In the genomic region with DNA sequence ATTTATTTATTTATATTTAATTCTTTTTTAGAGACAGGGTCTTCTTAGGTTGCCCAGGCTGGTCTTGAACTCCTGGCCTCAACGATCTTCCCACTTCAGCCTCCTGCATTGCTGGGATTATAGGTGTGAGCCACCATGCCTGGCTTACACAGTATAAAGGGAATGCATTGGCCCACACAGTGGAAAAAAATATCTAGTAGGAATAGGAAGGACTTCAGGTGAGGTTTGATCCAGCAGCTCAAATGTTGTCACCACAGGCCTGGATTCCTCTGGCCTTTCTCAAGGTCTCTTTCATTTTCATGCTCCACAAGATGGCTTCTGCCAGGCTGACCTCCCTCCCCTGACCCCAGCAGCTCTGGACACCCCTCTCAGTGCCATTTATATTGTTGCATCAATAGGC, we compare ENCODE assay signal across 19 cellular contexts. TPM values are rescaled to one million over a fixed set of nuclear protein-coding genes. Genes with fewer than 3 reads are reported as not detected.
DNase-seq lines count a peak whose midpoint lies in the region; ATAC-seq, FAIRE-seq and TF ChIP-seq lines count a peak whose summit lies in the region.
"Had no signal": no experiment of that assay in that cellular context is flagged by ENCODE, and none has a peak within 500 bp of the region (broad histone marks: within the 10 kb centered on the region; RNA-seq: fewer than 3 reads in every experiment).

No MANE protein-coding gene starts in this region.

- TF ChIP-seq POLR2A in K562 (conservative IDR thresholded peaks at IDR 0.05) (no peak), vagina (IDR thresholded peaks at IDR 0.05) (no peak)

- peaks cover 77% of the 10 kb centered on the region for H3K4me1 Mint-ChIP-seq in activated naive CD4-positive, alpha-beta T cell treated with anti-CD3 and anti-CD28 coated beads, Interleukin-2, amount 10 ng/mL, durations not matched to agents 7 days and 5 days
- H3K4me1 Mint-ChIP-seq in Caco-2 (ENCODE audit: low read depth, unreplicated experiment): no peaks in the 10 kb centered on the region
- H3K4me1 Mint-ChIP-seq in naive thymus-derived CD8-positive, alpha-beta T cell: peaks cover 17 to 54% (median 39%) of the 10 kb centered on the region in 4 donors

- no peaks in the 10 kb centered on the region for H3K4me1 ChIP-seq in Caco-2
- peaks cover 0 to 28% of the 10 kb centered on the region in 2 experiments; a peak in 3 of 5 replicates for H3K4me1 ChIP-seq in K562 (replicated peaks in 1 of 2; ENCODE audit: control insufficient read depth in 2 of 2, insufficient read depth in 2 of 2, low read length in 2 of 2)
- H3K4me1 ChIP-seq in vagina: peaks cover 22% of the 10 kb centered on the region
- H3K4me1 ChIP-seq in mesendoderm (ENCODE audit: control insufficient read depth, low read depth, low read length): no peaks in the 10 kb centered on the region

- no peaks in the 10 kb centered on the region for H3K9me1 ChIP-seq in K562 (ENCODE audit: control insufficient read depth, insufficient read depth, low read length)

- H2BK15ac ChIP-seq in mesendoderm (replicated peaks; ENCODE audit: low read depth): no peak overlapping the region

- H4K5ac ChIP-seq in mesendoderm (ENCODE audit: low read length): no peak overlapping the region

- 50% methylated on average over 1 of the region's 1 CpG for WGBS in K562 (ENCODE audit: insufficient coverage, low coverage, missing lambda C conversion rate)
- no CpG with 5 or more reads among the region's 1 CpG for WGBS in mesendoderm (ENCODE audit: extremely low coverage, insufficient coverage, low lambda C conversion rate)

- no peak overlapping the region for H2BK5ac ChIP-seq in mesendoderm (ENCODE audit: low read length)

- no peaks in the 10 kb centered on the region for H3K79me1 ChIP-seq in mesendoderm (ENCODE audit: low read length)

- H3K9ac ChIP-seq in K562 (ENCODE audit: insufficient read depth in 1 of 2, low read depth in 2 of 2, low read length in 2 of 2): no peak overlapping the region
- no peak overlapping the region for H3K9ac ChIP-seq in mesendoderm (ENCODE audit: low read length)

- H4K8ac ChIP-seq in mesendoderm (ENCODE audit: low read depth, low read length): no peak overlapping the region

- no peak overlapping the region for H2AK5ac ChIP-seq in mesendoderm (ENCODE audit: low read length)

- H3K9me3 Mint-ChIP-seq in activated naive CD4-positive, alpha-beta T cell treated with anti-CD3 and anti-CD28 coated beads, Interleukin-2, amount 10 ng/mL, durations not matched to agents 7 days and 5 days: no peaks in the 10 kb centered on the region
- no peaks in the 10 kb centered on the region for H3K9me3 Mint-ChIP-seq in Caco-2 (ENCODE audit: unreplicated experiment)
- no peaks in the 10 kb centered on the region for H3K9me3 Mint-ChIP-seq in naive thymus-derived CD8-positive, alpha-beta T cell
- H3K9me3 Mint-ChIP-seq: activated T-helper 17 cell treated with anti-CD3 and anti-CD28 coated beads, Interleukin-2, amount 50 U/mL, for 72 hours; mesothelial cell of epicardium; neural crest cell had no signal

- FAIRE-seq in K562 (lab: Jason Lieb, UNC): no peak

- no peak overlapping the region for H3K4ac ChIP-seq in mesendoderm (ENCODE audit: low read depth, low read length)

- peak overlapping the region; percentile 87 for H3K27ac Mint-ChIP-seq in activated naive CD4-positive, alpha-beta T cell treated with anti-CD3 and anti-CD28 coated beads, Interleukin-2, amount 10 ng/mL, durations not matched to agents 7 days and 5 days
- H3K27ac Mint-ChIP-seq in Caco-2 (ENCODE audit: unreplicated experiment): peak overlapping the region; percentile 34
- peak overlapping the region; percentile 87 to 100 (median 98) for H3K27ac Mint-ChIP-seq in naive thymus-derived CD8-positive, alpha-beta T cell

- in situ Hi-C loops in K562 (cut with MboI): no loop called here

- TF ChIP-seq CTCF in Caco-2 (IDR thresholded peaks at IDR 0.05; ENCODE audit: insufficient read depth in 1 of 2, low read depth in 1 of 2, low read length in 1 of 2, severe bottlenecking in 1 of 2, unreplicated experiment in 1 of 2) (no peak), K562 (IDR thresholded peaks at IDR 0.05 in 2 of 3, conservative IDR thresholded peaks at IDR 0.05 in 1 of 3; ENCODE audit: insufficient read depth in 2 of 3, low read depth in 1 of 3, low read length in 3 of 3) (no peak), vagina (IDR thresholded peaks at IDR 0.05) (no peak)

- intact Hi-C loops in Caco-2 (cut with micrococcal nuclease; ENCODE audit: unreplicated experiment) (no loop called here), K562 (cut with micrococcal nuclease) (no loop called here), vagina (cut with DNase I) (no loop called here)

- no peaks in the 10 kb centered on the region for H3K27me3 Mint-ChIP-seq in activated naive CD4-positive, alpha-beta T cell treated with anti-CD3 and anti-CD28 coated beads, Interleukin-2, amount 10 ng/mL, durations not matched to agents 7 days and 5 days
- H3K27me3 Mint-ChIP-seq in Caco-2 (ENCODE audit: insufficient read depth, unreplicated experiment): no peaks in the 10 kb centered on the region
- no peaks in the 10 kb centered on the region for H3K27me3 Mint-ChIP-seq in naive thymus-derived CD8-positive, alpha-beta T cell
- H3K27me3 Mint-ChIP-seq: activated T-helper 17 cell treated with anti-CD3 and anti-CD28 coated beads, Interleukin-2, amount 50 U/mL, for 72 hours had no signal

- H3K4me2 ChIP-seq in K562 (ENCODE audit: insufficient read depth, low read length) (no peak overlapping the region), mesendoderm (ENCODE audit: low read length) (no peak overlapping the region)

- no peak overlapping the region for H3K56ac ChIP-seq in mesendoderm (ENCODE audit: low read length)

- DNase-seq in activated naive CD4-positive, alpha-beta T cell treated with anti-CD3 and anti-CD28 coated beads, Interleukin-2, amount 10 ng/mL, durations not matched to agents 7 days and 5 days: no peak
- no peak for DNase-seq in activated naive CD4-positive, alpha-beta T cell (lab: John Stamatoyannopoulos, UW)
- DNase-seq in Caco-2 (no peak), K562 (ENCODE audit: extremely low read depth in 1 of 4, low spot score in 3 of 4) (no peak), vagina (ENCODE audit: extremely low spot score in 2 of 2) (no peak), mesendoderm (no peak)
- no peak for DNase-seq in naive thymus-derived CD8-positive, alpha-beta T cell
- DNase-seq: amygdala, dermis blood vessel endothelial cell, MM.1S, NCI-H1436, NCI-H510A, T-helper 9 cell had no signal

- no peaks in the 10 kb centered on the region for H3K79me2 ChIP-seq in K562 (ENCODE audit: control insufficient read depth, insufficient read depth, low read length)
- no peaks in the 10 kb centered on the region for H3K79me2 ChIP-seq in mesendoderm (ENCODE audit: control insufficient read depth, insufficient read depth, low read length)

- ATAC-seq in K562 (no peak), HG03378 (IDR thresholded peaks at IDR 0.05; ENCODE audit: unreplicated experiment) (no peak)
- ATAC-seq in naive thymus-derived CD8-positive, alpha-beta T cell: no peak
- ATAC-seq: activated T-helper 17 cell treated with anti-CD3 and anti-CD28 coated beads, Interleukin-2, amount 50 U/mL, for 72 hours; HCT116 had no signal

- no peaks in the 10 kb centered on the region for H3K27me3 ChIP-seq in Caco-2 (replicated peaks; ENCODE audit: control insufficient read depth, insufficient read depth, low read length)
- H3K27me3 ChIP-seq in K562 (ENCODE audit: control insufficient read depth in 2 of 2, insufficient read depth in 2 of 2, low read length in 2 of 2): peaks cover 4 to 19% of the 10 kb centered on the region in 2 experiments; a peak in 3 of 5 replicates
- H3K27me3 ChIP-seq in vagina: no peaks in the 10 kb centered on the region
- H3K27me3 ChIP-seq in mesendoderm (ENCODE audit: insufficient read depth, low read length, poor library complexity): no peaks in the 10 kb centered on the region
- H3K27me3 ChIP-seq: cardiac muscle cell had no signal

- no peak overlapping the region for H3K23ac ChIP-seq in mesendoderm (ENCODE audit: low read length)

- no TSS peak for BruUV-seq in Caco-2 (replicated peaks; lab: Mats Ljungman, UMichigan)
- BruUV-seq in K562 (replicated peaks; lab: Mats Ljungman, UMichigan): no TSS peak

- POLR2A ChIA-PET in Caco-2 (lab: Charles Lee): no interaction called here
- POLR2A ChIA-PET in K562 (lab: Yijun Ruan, JAX): interaction anchor here (1.1 kb wide), 1 partner anchor 13 kb away, joined by 3 read pairs; no protein-coding TSS in a partner anchor
- POLR2A ChIA-PET in naive thymus-derived CD8-positive, alpha-beta T cell (lab: Charles Lee): interaction anchor here (1.2 to 2.9 kb wide), 6 partner anchors 9 to 76 kb away, joined by 4 to 18 read pairs (median 11); a partner anchor contains a TSS

- no peaks in the 10 kb centered on the region for H3K9me3 ChIP-seq in Caco-2
- H3K9me3 ChIP-seq in K562 (replicated peaks; ENCODE audit: control insufficient read depth, insufficient read depth, low read depth, low read length): no peaks in the 10 kb centered on the region
- H3K9me3 ChIP-seq in vagina: no peaks in the 10 kb centered on the region

- H3K18ac ChIP-seq in mesendoderm (ENCODE audit: low read length): no peak overlapping the region

- H3K27ac ChIP-seq in K562 (ENCODE audit: extremely low read depth, low read depth, low read length) (no peak overlapping the region), vagina (no peak overlapping the region), mesendoderm (ENCODE audit: low read depth, low read length) (no peak overlapping the region)
- H3K27ac ChIP-seq: cardiac muscle cell had no signal

- peaks cover 22% of the 10 kb centered on the region for H3K36me3 Mint-ChIP-seq in activated naive CD4-positive, alpha-beta T cell treated with anti-CD3 and anti-CD28 coated beads, Interleukin-2, amount 10 ng/mL, durations not matched to agents 7 days and 5 days
- peaks cover 71% of the 10 kb centered on the region for H3K36me3 Mint-ChIP-seq in Caco-2 (ENCODE audit: insufficient read depth, unreplicated experiment)
- peaks cover 0 to 13% (median 2%) of the 10 kb centered on the region in 3 donors for H3K36me3 Mint-ChIP-seq in naive thymus-derived CD8-positive, alpha-beta T cell

- H4K20me1 ChIP-seq in K562 (replicated peaks; ENCODE audit: control insufficient read depth, insufficient read depth, low read length): peaks cover 7% of the 10 kb centered on the region; the same call in 1 of the 2 replicates

- no peak overlapping the region for H2AFZ ChIP-seq in K562 (ENCODE audit: low read depth, low read length)

- CTCF ChIA-PET in activated naive CD4-positive, alpha-beta T cell treated with anti-CD3 and anti-CD28 coated beads, Interleukin-2, amount 10 ng/mL, durations not matched to agents 7 days and 5 days (lab: Charles Lee): interaction anchor here (1.3 to 2.3 kb wide), 3 partner anchors 8 to 123 kb away, joined by 3 to 17 read pairs (median 6); no protein-coding TSS in a partner anchor
- CTCF ChIA-PET in Caco-2 (lab: Charles Lee): no interaction called here
- CTCF ChIA-PET in K562 (lab: Yijun Ruan, JAX; ENCODE audit: low intra/inter-chr PET ratio): interaction anchor here (0.8 kb wide), 1 partner anchor 123 kb away, joined by 3 read pairs; no protein-coding TSS in a partner anchor

- no peak overlapping the region for H2BK120ac ChIP-seq in mesendoderm (ENCODE audit: low read depth, low read length)

- H3K4me3 ChIP-seq in Caco-2 (ENCODE audit: low read depth, low read length) (no peak overlapping the region), K562 (no peak overlapping the region), vagina (no peak overlapping the region), mesendoderm (ENCODE audit: low read length) (no peak overlapping the region)
- H3K4me3 ChIP-seq: cardiac muscle cell had no signal

- no peak overlapping the region for H3K4me3 Mint-ChIP-seq in activated naive CD4-positive, alpha-beta T cell treated with anti-CD3 and anti-CD28 coated beads, Interleukin-2, amount 10 ng/mL, durations not matched to agents 7 days and 5 days
- H3K4me3 Mint-ChIP-seq in Caco-2 (ENCODE audit: unreplicated experiment): no peak overlapping the region
- peak overlapping the region in 3 of 10 donors; percentile 22 to 50 (median 33) for H3K4me3 Mint-ChIP-seq in naive thymus-derived CD8-positive, alpha-beta T cell
- H3K4me3 Mint-ChIP-seq: mesothelial cell of epicardium, neural crest cell had no signal

- no peak for TF ChIP-seq EP300 in K562 (IDR thresholded peaks at IDR 0.05; ENCODE audit: low read length)

- H3K36me3 ChIP-seq in Caco-2 (ENCODE audit: control insufficient read depth, insufficient read depth, low read length): no peaks in the 10 kb centered on the region; the same call in 1 of the 2 replicates
- peaks cover 6% of the 10 kb centered on the region; the same call in 1 of the 3 replicates for H3K36me3 ChIP-seq in K562 (ENCODE audit: control insufficient read depth, insufficient read depth, low read length)
- peaks cover 0 to 10% of the 10 kb centered on the region in 2 donors for H3K36me3 ChIP-seq in vagina
- no peaks in the 10 kb centered on the region for H3K36me3 ChIP-seq in mesendoderm (ENCODE audit: control insufficient read depth, insufficient read depth, low read length)

- TF ChIP-seq RAD21 in K562 (CRISPR knock-in tag; conservative IDR thresholded peaks at IDR 0.05 in 1 of 2, IDR thresholded peaks at IDR 0.05 in 1 of 2): no peak

RNA-seq across cellular contexts. Expression of a gene that starts 2.1 kb away (rescaled TPM):
- 2.3 and 2.5 TPM in 2 replicates for total RNA-seq in Caco-2 (2022)
- 0.30 TPM in 1 of 2 replicates, not detected in the other for total RNA-seq in K562 (2011; cell fraction: chromatin; rRNA removed; ENCODE audit: low replicate concordance)
- under 0.01 TPM in 2 replicates for total RNA-seq in K562 (2011; cell fraction: nucleolus; rRNA removed)
- total RNA-seq in K562 (2011; cell fraction: nucleoplasm; rRNA removed): 0.08 TPM in 1 of 2 replicates, not detected in the other
- not detected in 2 replicates for total RNA-seq in K562 (2014; rRNA removed)
- total RNA-seq in K562 (2014; rRNA removed; fragmentation: Illumina TruSeq; extraction: Trizol): not detected in 2 replicates
- total RNA-seq in K562 (2015; rRNA removed; fragmentation: Illumina TruSeq; extraction: Trizol): not detected in 2 replicates
- 0.02 TPM in 1 of 2 replicates, not detected in the other for total RNA-seq in K562 (2021)
- 0.01 TPM in 1 of 2 replicates, not detected in the other for polyA plus RNA-seq in K562 (2011; rRNA removed)
- polyA plus RNA-seq in K562 (2011; cell fraction: cytosol; rRNA removed): 0.01 and 0.03 TPM in 2 replicates
- polyA plus RNA-seq in K562 (2011; cell fraction: nucleus; rRNA removed): 0.15 and 0.20 TPM in 2 replicates
- polyA plus RNA-seq in K562 (2012): under 0.01 and 0.03 TPM in 2 replicates
- not detected in 2 replicates for polyA plus RNA-seq in K562 (2014; fragmentation: Illumina TruSeq; extraction: Trizol)
- polyA plus RNA-seq in K562 (2014; fragmentation: Nextera tagmentation; extraction: Ambion mirVana): not detected
- polyA plus RNA-seq in K562 (2014; rRNA removed): not detected in 2 replicates
- not detected in 2 replicates for polyA minus RNA-seq in K562 (2011; rRNA and poly(A)+ RNA removed)
- not detected in 2 replicates for polyA minus RNA-seq in K562 (2011; cell fraction: cytosol; rRNA and poly(A)+ RNA removed)
- polyA minus RNA-seq in K562 (2011; cell fraction: nucleus; rRNA and poly(A)+ RNA removed): under 0.01 TPM in 1 of 2 replicates, not detected in the other
- under 1 TPM; 0.81 to 0.96 TPM for total RNA-seq in naive thymus-derived CD8-positive, alpha-beta T cell
- polyA plus RNA-seq in naive thymus-derived CD8-positive, alpha-beta T cell: under 1 TPM in 1 of 3 donors, not detected in 2; 0.02 TPM
- total RNA-seq in vagina: 0.49 TPM
- polyA plus RNA-seq in mesendoderm (2013, experiment 1 of 2): 0.13 TPM
- 0.15 TPM for polyA plus RNA-seq in mesendoderm (2013, experiment 2 of 2)

RNA-seq across cellular contexts. Expression of a gene that starts 57.3 kb away (rescaled TPM):
- total RNA-seq in Caco-2 (2022) (5.8 and 6.0 TPM in 2 replicates), K562 (2014; rRNA removed) (3.9 TPM in 2 replicates), K562 (2014; rRNA removed; fragmentation: Illumina TruSeq; extraction: Trizol) (0.89 and 2.1 TPM in 2 replicates), K562 (2015; rRNA removed; fragmentation: Illumina TruSeq; extraction: Trizol) (1.3 and 1.4 TPM in 2 replicates), K562 (2021) (2.8 and 5.2 TPM in 2 replicates), vagina (34.1 TPM)
- total RNA-seq in K562 (2011; cell fraction: chromatin; rRNA removed; ENCODE audit: low replicate concordance): 22.3 and 55.4 TPM in 2 replicates
- 26.3 and 28.8 TPM in 2 replicates for total RNA-seq in K562 (2011; cell fraction: nucleolus; rRNA removed)
- total RNA-seq in K562 (2011; cell fraction: nucleoplasm; rRNA removed): 13.2 and 21.9 TPM in 2 replicates
- polyA plus RNA-seq in K562 (2011; rRNA removed) (4.3 and 7.0 TPM in 2 replicates), K562 (2014; fragmentation: Illumina TruSeq; extraction: Trizol) (2.7 and 2.8 TPM in 2 replicates), K562 (2014; fragmentation: Nextera tagmentation; extraction: Ambion mirVana) (under 1 TPM; 0.07 to 0.25 TPM), K562 (2014; rRNA removed) (5.6 and 6.1 TPM in 2 replicates)
- polyA plus RNA-seq in K562 (2011; cell fraction: cytosol; rRNA removed): 3.1 and 4.8 TPM in 2 replicates
- 48.4 and 61.4 TPM in 2 replicates for polyA plus RNA-seq in K562 (2011; cell fraction: nucleus; rRNA removed)
- 2.4 and 8.6 TPM in 2 replicates for polyA plus RNA-seq in K562 (2012)
- 0.74 and 1.2 TPM in 2 replicates for polyA minus RNA-seq in K562 (2011; rRNA and poly(A)+ RNA removed)
- 1.1 and 1.5 TPM in 2 replicates for polyA minus RNA-seq in K562 (2011; cell fraction: cytosol; rRNA and poly(A)+ RNA removed)
- polyA minus RNA-seq in K562 (2011; cell fraction: nucleus; rRNA and poly(A)+ RNA removed): 6.6 and 6.7 TPM in 2 replicates
- 10 to 100 TPM; 40.1 to 64.9 TPM for total RNA-seq in naive thymus-derived CD8-positive, alpha-beta T cell
- polyA plus RNA-seq in naive thymus-derived CD8-positive, alpha-beta T cell: 1 to 10 TPM in 2 of 3 donors, under 1 TPM in 1; 0.82 to 2.9 (median 1.1) TPM
- polyA plus RNA-seq in mesendoderm (2013, experiment 1 of 2): 4.7 TPM
- 3.4 TPM for polyA plus RNA-seq in mesendoderm (2013, experiment 2 of 2)

Comparison
In these comparisons a context has a peak if more than half of its experiments do, and no peak if none do; other contexts are left out.
1. H3K27ac Mint-ChIP-seq: peak in every context shown above with its lines; median percentile 98 in naive thymus-derived CD8-positive, alpha-beta T cell; 87 in activated naive CD4-positive, alpha-beta T cell treated with anti-CD3 and anti-CD28 coated beads, Interleukin-2, amount 10 ng/mL, durations not matched to agents 7 days and 5 days; 34 in Caco-2.